In genomic region chr2:127703282-127703681, GRCh38 we compare ENCODE assay signal across 13 cellular contexts. TPM values are rescaled to one million over a fixed set of nuclear protein-coding genes. Genes with fewer than 3 reads are reported as not detected.
A peak's percentile ranks its signal among the peaks of the same experiment; 100 is the strongest.
DNase-seq lines count a peak whose midpoint lies in the region; ATAC-seq and TF ChIP-seq lines count a peak whose summit lies in the region.
"Had no signal": no experiment of that assay in that cellular context is flagged by ENCODE, and none has a peak within 500 bp of the region (broad histone marks: within the 10 kb centered on the region; RNA-seq: fewer than 3 reads in every experiment).

No MANE protein-coding gene starts in this region.

- peaks cover 49% of the 10 kb centered on the region for H3K4me1 Mint-ChIP-seq in CD8-positive, alpha-beta T cell (ENCODE audit: low read depth)
- peaks cover 15% of the 10 kb centered on the region for H3K4me1 Mint-ChIP-seq in nephron

- TF ChIP-seq CTCF in CD8-positive, alpha-beta T cell (IDR thresholded peaks at IDR 0.05) = no peak
- no peak for TF ChIP-seq CTCF in Loucy (conservative IDR thresholded peaks at IDR 0.05; ENCODE audit: low read length)
- no peak for TF ChIP-seq CTCF in nephron (IDR thresholded peaks at IDR 0.05; ENCODE audit: unreplicated experiment in 3 of 3)

- ATAC-seq in CD8-positive, alpha-beta T cell = no peak
- no peak for ATAC-seq in sciatic nerve

- no peaks in the 10 kb centered on the region for H3K27me3 ChIP-seq in CD8-positive, alpha-beta T cell (ENCODE audit: insufficient read depth, low read length)
- no peaks in the 10 kb centered on the region for H3K27me3 ChIP-seq in Loucy (ENCODE audit: insufficient read depth, low read length, poor library complexity, severe bottlenecking)
- H3K27me3 ChIP-seq in adipocyte (replicated peaks; ENCODE audit: control insufficient read depth, insufficient read depth, low read length) = no peaks in the 10 kb centered on the region

- H3K4me1 ChIP-seq in CD8-positive, alpha-beta T cell (ENCODE audit: insufficient read depth, low read length) = peaks cover 39% of the 10 kb centered on the region
- H3K4me1 ChIP-seq in Loucy (ENCODE audit: insufficient read depth, low read length, poor library complexity, severe bottlenecking) (peaks cover 30% of the 10 kb centered on the region), adipocyte (ENCODE audit: control insufficient read depth, insufficient read depth, low read length) (peaks cover 64% of the 10 kb centered on the region)

- H3K9ac ChIP-seq in Loucy (ENCODE audit: low read depth, low read length, poor library complexity, severe bottlenecking) (peak overlapping the region; percentile 76), adipocyte (ENCODE audit: low read length) (no peak overlapping the region)

- H3F3A ChIP-seq in Loucy (ENCODE audit: low read depth) = peaks cover 3% of the 10 kb centered on the region; the same call in 1 of the 2 replicates

- H3K9me3 Mint-ChIP-seq in CD8-positive, alpha-beta T cell = no peaks in the 10 kb centered on the region
- no peaks in the 10 kb centered on the region for H3K9me3 Mint-ChIP-seq in nephron

- H3K4me3 Mint-ChIP-seq in CD8-positive, alpha-beta T cell = peak overlapping the region; percentile 5
- H3K4me3 Mint-ChIP-seq in nephron = peak overlapping the region; percentile 21 to 61 (median 50)

- H2AFZ ChIP-seq in Loucy (ENCODE audit: low read length) = no peak overlapping the region

- H3K4me2 ChIP-seq in Loucy (ENCODE audit: low read depth, low read length, poor library complexity, severe bottlenecking) = peak overlapping the region; percentile 96

- H3K4me3 ChIP-seq in CD8-positive, alpha-beta T cell (ENCODE audit: low read depth, low read length) = no peak overlapping the region
- H3K4me3 ChIP-seq in Loucy (ENCODE audit: low read length, poor library complexity, severe bottlenecking) (peak overlapping the region; percentile 78), adipocyte (ENCODE audit: low read length) (peak overlapping the region; percentile 91)

- no peaks in the 10 kb centered on the region for H3K27me3 Mint-ChIP-seq in CD8-positive, alpha-beta T cell (ENCODE audit: low read depth)
- peaks cover 4% of the 10 kb centered on the region for H3K27me3 Mint-ChIP-seq in nephron (ENCODE audit: low read depth)

- H3K9me3 ChIP-seq in CD8-positive, alpha-beta T cell (ENCODE audit: low read length) = no peaks in the 10 kb centered on the region
- no peaks in the 10 kb centered on the region for H3K9me3 ChIP-seq in Loucy (ENCODE audit: insufficient read depth, low read depth, low read length)
- H3K9me3 ChIP-seq in adipocyte (ENCODE audit: control insufficient read depth, low read length) = no peaks in the 10 kb centered on the region

- intact Hi-C loops in CD8-positive, alpha-beta T cell (cut with DNase I, micrococcal nuclease) = loop anchor here (2.0 to 10.0 kb wide), 10 partner anchors 108 to 626 kb away; partner anchors contain the start of genes ERCC3 (in 2 of the 2), SAP130 (in 2 of the 2), MAP3K2 (in 1 of the 2) and WDR33 (in 1 of the 2)
- intact Hi-C loops in sciatic nerve (cut with DNase I) = no loop called here

- peaks cover 26% of the 10 kb centered on the region for H3K79me2 ChIP-seq in Loucy (ENCODE audit: insufficient read depth, low read length)

- peak overlapping the region; percentile 45 for H3K27ac Mint-ChIP-seq in CD8-positive, alpha-beta T cell
- H3K27ac Mint-ChIP-seq in nephron = no peak overlapping the region

- POLR2A ChIA-PET in CD8-positive, alpha-beta T cell (lab: Charles Lee) = interaction anchor here (0.7 to 1.5 kb wide), 4 partner anchors 139 to 410 kb away, joined by 3 to 5 read pairs (median 4); partner anchors contain the start of genes ERCC3 and IWS1

- peaks cover 51% of the 10 kb centered on the region for H3K36me3 Mint-ChIP-seq in CD8-positive, alpha-beta T cell
- H3K36me3 Mint-ChIP-seq in nephron (ENCODE audit: low read depth) = peaks cover 36% of the 10 kb centered on the region

- no peaks in the 10 kb centered on the region for H3K9me2 ChIP-seq in Loucy (replicated peaks; ENCODE audit: low read depth, low read length)

- CTCF ChIA-PET in CD8-positive, alpha-beta T cell (lab: Charles Lee) = interaction anchor here (0.6 to 1.7 kb wide), 2 partner anchors 113 to 122 kb away, joined by 3 to 4 read pairs; no protein-coding TSS in a partner anchor

- H3K36me3 ChIP-seq in CD8-positive, alpha-beta T cell (ENCODE audit: insufficient read depth, low read length) = peaks cover 11% of the 10 kb centered on the region
- H3K36me3 ChIP-seq in Loucy (ENCODE audit: insufficient read depth, low read length) (peaks cover 7% of the 10 kb centered on the region; the same call in 1 of the 2 replicates), adipocyte (ENCODE audit: control insufficient read depth, insufficient read depth, low read length, severe bottlenecking) (peaks cover 10% of the 10 kb centered on the region)

- H4K20me1 ChIP-seq in Loucy (ENCODE audit: insufficient read depth, low read length, poor library complexity, severe bottlenecking) = peaks cover 26% of the 10 kb centered on the region

- no peak overlapping the region for H3K27ac ChIP-seq in CD8-positive, alpha-beta T cell (ENCODE audit: low read depth, low read length)

- no peak for DNase-seq in CD8-positive, alpha-beta T cell
- no peak for DNase-seq in adipocyte (ENCODE audit: low read depth)
- no peak for DNase-seq in SK-N-DZ (ENCODE audit: low spot score)
- DNase-seq in sciatic nerve (ENCODE audit: low spot score) = no peak
- DNase-seq in CD1c-positive myeloid dendritic cell (ENCODE audit: extremely low spot score) = no peak
- DNase-seq: activated CD4-positive, alpha-beta T cell treated with anti-CD3 and anti-CD28 coated beads, Interleukin-2, amount 50 U/mL, for 1 hour; amniotic stem cell; NCI-H187 treated with DMSO at 0.1 percent for 48 hours had no signal

RNA-seq across cellular contexts. Expression of gene SFT2D3, which starts 2.0 kb away (rescaled TPM):
- 1 to 10 TPM; 8.2 to 8.5 TPM for total RNA-seq in CD8-positive, alpha-beta T cell
- polyA plus RNA-seq in SK-N-DZ (2014; cell fraction: cytosol; rRNA removed) = 13.7 and 16.2 TPM in 2 replicates
- 10.8 and 12.8 TPM in 2 replicates for polyA plus RNA-seq in SK-N-DZ (2014; cell fraction: nucleus; rRNA removed)
- 4.5 TPM for total RNA-seq in sciatic nerve

RNA-seq across cellular contexts. Expression of gene LIMS2, which starts 28.0 kb away (rescaled TPM):
- 1 to 10 TPM; 2.8 to 2.9 TPM for total RNA-seq in CD8-positive, alpha-beta T cell
- 4.7 and 7.0 TPM in 2 replicates for polyA plus RNA-seq in SK-N-DZ (2014; cell fraction: cytosol; rRNA removed)
- polyA plus RNA-seq in SK-N-DZ (2014; cell fraction: nucleus; rRNA removed) = 1.4 and 1.9 TPM in 2 replicates
- total RNA-seq in sciatic nerve = 194 TPM

RNA-seq across cellular contexts. Expression of gene GPR17, which starts 57.3 kb away (rescaled TPM):
- total RNA-seq in CD8-positive, alpha-beta T cell = not detected
- polyA plus RNA-seq in SK-N-DZ (2014; cell fraction: cytosol; rRNA removed) = not detected in 2 replicates
- polyA plus RNA-seq in SK-N-DZ (2014; cell fraction: nucleus; rRNA removed) = not detected in 2 replicates
- 4.6 TPM for total RNA-seq in sciatic nerve
- total RNA-seq: dermis blood vessel endothelial cell, mononuclear cell, SK-MEL-5 had no signal

Comparison
In these comparisons a context has a peak if more than half of its experiments do, and no peak if none do; other contexts are left out.
1. RNA of gene LIMS2, which starts 28.0 kb away (total RNA-seq): 194 TPM in sciatic nerve (single experiment); 2.8 to 2.9 TPM in CD8-positive, alpha-beta T cell; every median in the first group is over 10 times any median in the second.